In the genomic region with DNA sequence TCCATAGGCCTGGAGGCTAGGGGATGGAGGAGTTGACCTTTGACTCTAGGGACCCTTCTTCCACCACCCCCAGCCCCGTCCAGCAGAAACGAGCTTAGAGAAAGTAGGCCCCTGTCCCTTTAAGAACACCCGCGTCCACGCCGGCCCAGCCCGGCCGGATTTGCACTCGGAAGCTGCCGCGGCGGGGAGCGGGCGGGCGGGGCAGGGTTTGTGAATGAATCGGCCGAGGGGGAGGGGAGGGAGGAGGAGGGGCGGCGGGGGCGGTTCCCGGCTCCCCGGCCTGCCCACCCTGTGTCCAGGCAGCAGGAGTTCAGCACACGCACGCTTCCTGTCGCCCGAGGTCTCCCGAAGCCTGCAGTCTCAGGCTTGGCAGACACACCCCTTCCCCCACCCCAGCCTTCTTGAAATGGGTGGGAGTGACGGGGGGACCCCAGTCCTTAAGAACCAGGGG, we compare ENCODE assay signal across 1 cellular context.
TF ChIP-seq lines count a peak whose summit lies in the region.

No MANE protein-coding gene starts in this region.

TF ChIP-seq in HEK293, 187 proteins besides CTCF, POLR2A, EP300 and RAD21 (continued from another document):
- TF ChIP-seq ZSCAN5A (tag by site-specific recombination; IDR thresholded peaks at IDR 0.05) (no peak), ZNF140 (tag by site-specific recombination; IDR thresholded peaks at IDR 0.05) (no peak), FEZF1 (tag by site-specific recombination; IDR thresholded peaks at IDR 0.05) (no peak), ZFHX2 (tag by site-specific recombination; conservative IDR thresholded peaks at IDR 0.05) (no peak), HOXA7 (CRISPR knock-in tag; IDR thresholded peaks at IDR 0.05; ENCODE audit: borderline replicate concordance) (no peak), ZIC2 (tag by site-specific recombination; IDR thresholded peaks at IDR 0.05) (peak; percentile 19; the same call in 1 of the 2 replicates), ZNF121 (tag by site-specific recombination; IDR thresholded peaks at IDR 0.05) (no peak), ZNF571 (tag by site-specific recombination; IDR thresholded peaks at IDR 0.05) (no peak), IKZF3 (tag by site-specific recombination; IDR thresholded peaks at IDR 0.05) (no peak), ZNF670 (tag by site-specific recombination; IDR thresholded peaks at IDR 0.05; ENCODE audit: low read depth) (no peak), ZNF548 (tag by site-specific recombination; IDR thresholded peaks at IDR 0.05) (no peak), ZNF184 (tag by site-specific recombination; IDR thresholded peaks at IDR 0.05) (no peak)
TF ChIP-seq in HEK293: peak in this region for 8.
